In the genomic region with DNA sequence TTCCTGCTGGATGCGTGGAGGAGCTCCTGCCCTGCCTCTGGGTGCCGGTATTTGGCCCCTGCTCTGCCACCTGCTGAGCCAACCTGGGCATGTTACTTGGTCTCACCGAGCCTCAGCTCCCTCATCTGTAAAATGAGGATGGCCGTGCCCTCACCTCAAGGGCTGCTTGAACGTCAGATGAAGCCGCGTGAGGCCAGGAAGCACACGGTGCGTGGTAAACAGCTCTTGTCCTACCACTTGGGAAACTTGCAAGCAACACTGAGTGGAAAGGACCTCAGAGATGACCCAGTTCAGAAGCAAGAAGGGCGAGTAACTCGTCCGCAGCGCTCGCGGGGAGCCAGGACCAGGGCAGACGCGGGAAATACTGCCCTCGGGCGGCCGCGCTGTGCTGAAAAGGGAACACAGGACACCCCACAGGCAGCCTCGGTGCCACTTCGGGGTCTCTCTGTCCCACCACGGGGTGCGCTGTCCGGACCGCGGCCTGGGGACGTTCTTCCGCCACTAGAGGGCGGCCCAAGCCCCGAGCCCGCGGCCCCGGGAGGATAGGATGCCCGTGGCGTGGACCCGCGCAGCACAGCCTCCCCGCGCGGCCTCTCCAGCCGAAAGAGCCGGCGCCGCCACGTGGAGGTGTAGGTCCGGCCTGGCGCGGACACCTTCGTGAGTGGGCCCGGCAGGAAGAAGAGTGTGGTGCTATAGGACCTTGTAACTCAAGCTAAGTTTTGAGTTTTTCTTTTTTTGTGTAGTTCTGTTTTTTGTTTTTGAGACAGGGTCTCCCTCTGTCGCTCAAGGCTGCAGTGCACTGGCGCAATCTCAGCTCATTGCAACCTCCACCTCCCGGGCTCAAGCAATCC, we compare ENCODE assay signal across 8 cellular contexts.
A peak's percentile ranks its signal among the peaks of the same experiment; 100 is the strongest.
DNase-seq lines count a peak whose midpoint lies in the region; ATAC-seq and TF ChIP-seq lines count a peak whose summit lies in the region.

No MANE protein-coding gene starts in this region.

- H4K8ac ChIP-seq in trophoblast cell (ENCODE audit: low read depth, low read length): no peak overlapping the region

- TF ChIP-seq POLR2A in upper lobe of left lung (IDR thresholded peaks at IDR 0.05): no peak

- no peak overlapping the region for H4K91ac ChIP-seq in trophoblast cell (ENCODE audit: low read depth, low read length)

- H3K27me3 ChIP-seq in BLaER1 (no peaks in the 10 kb centered on the region), SJSA1 (replicated peaks) (no peaks in the 10 kb centered on the region), trophoblast cell (ENCODE audit: insufficient read depth, low read length) (no peaks in the 10 kb centered on the region), upper lobe of left lung (no peaks in the 10 kb centered on the region)

- no peak overlapping the region for H3K14ac ChIP-seq in trophoblast cell (ENCODE audit: low read length)

- TF ChIP-seq CTCF in upper lobe of left lung (IDR thresholded peaks at IDR 0.05): peak; percentile 84 to 96 (median 94)

- H2AK5ac ChIP-seq in trophoblast cell (ENCODE audit: low read length): no peak overlapping the region

- peak overlapping the region; percentile 3 for H2AFZ ChIP-seq in trophoblast cell (ENCODE audit: insufficient read depth, low read length, poor library complexity)

- H3K4me2 ChIP-seq in BLaER1 (peak overlapping the region; percentile 71), trophoblast cell (ENCODE audit: low read length) (peak overlapping the region; percentile 54)

- H3K4ac ChIP-seq in trophoblast cell (ENCODE audit: low read depth, low read length): no peak overlapping the region

- H3K9me3 ChIP-seq in BLaER1 (peaks cover 10% of the 10 kb centered on the region), SJSA1 (replicated peaks) (no peaks in the 10 kb centered on the region; the same call in 1 of the 2 replicates), trophoblast cell (ENCODE audit: insufficient read depth, low read depth, low read length) (peaks cover 5% of the 10 kb centered on the region), upper lobe of left lung (no peaks in the 10 kb centered on the region)

- TF ChIP-seq EP300 in upper lobe of left lung (IDR thresholded peaks at IDR 0.05): no peak

- no peak overlapping the region; the same call in 1 of the 2 replicates for H3K9ac ChIP-seq in BLaER1
- H3K9ac ChIP-seq in trophoblast cell (ENCODE audit: low read length): no peak overlapping the region

- H3K36me3 ChIP-seq in BLaER1: peaks cover 13% of the 10 kb centered on the region
- H3K36me3 ChIP-seq in SJSA1: no peaks in the 10 kb centered on the region
- no peaks in the 10 kb centered on the region for H3K36me3 ChIP-seq in trophoblast cell (ENCODE audit: control insufficient read depth in 1 of 2, insufficient read depth in 2 of 2, low read length in 2 of 2)
- peaks cover 0 to 3% (median 0%) of the 10 kb centered on the region in 4 donors for H3K36me3 ChIP-seq in upper lobe of left lung

- H3K79me1 ChIP-seq in trophoblast cell (ENCODE audit: low read length): no peaks in the 10 kb centered on the region

- H3K23ac ChIP-seq in trophoblast cell (ENCODE audit: low read length): no peak overlapping the region

- no peak overlapping the region for H2BK120ac ChIP-seq in trophoblast cell (ENCODE audit: insufficient read depth, low read length, poor library complexity)

- DNase-seq in SJSA1 (ENCODE audit: low read depth in 1 of 2, low spot score in 2 of 2) (peak; percentile 72 to 81), head of caudate nucleus (peak; percentile 45 to 86 (median 72)), trophoblast cell (peak; percentile 41 to 71), upper lobe of left lung (peak; percentile 86 to 94)
- DNase-seq in activated naive CD4-positive, alpha-beta T cell treated with Interleukin-2 at 50 U/mL for 16 hours: peak; percentile 72

- no peak overlapping the region for H4K12ac ChIP-seq in trophoblast cell (ENCODE audit: low read depth, low read length)

- no peak overlapping the region for H2BK12ac ChIP-seq in trophoblast cell (ENCODE audit: low read length)

- no peak overlapping the region for H2BK5ac ChIP-seq in trophoblast cell (ENCODE audit: low read depth, low read length, poor library complexity)

- H3K27ac ChIP-seq in BLaER1 (0 out of 2 replicates have a peak overlapping the region, but pooled peaks have one; percentile 11), SJSA1 (no peak overlapping the region), trophoblast cell (ENCODE audit: low read depth, low read length) (no peak overlapping the region), upper lobe of left lung (peak overlapping the region in 3 of 4 donors; percentile 3 to 64 (median 38))

- H3K79me2 ChIP-seq in trophoblast cell (ENCODE audit: control insufficient read depth, insufficient read depth, low read length, poor library complexity): no peaks in the 10 kb centered on the region

- H3K18ac ChIP-seq in trophoblast cell (ENCODE audit: low read length): no peak overlapping the region

- no CpG with 5 or more reads among the region's 55 CpGs for WGBS in trophoblast cell (ENCODE audit: extremely low coverage, insufficient coverage, insufficient read length)
- WGBS in upper lobe of left lung, 2 donors: 10 to 32% methylated on average over 13 to 55 of the region's 55 CpGs

- H3K4me3 ChIP-seq in BLaER1: peak overlapping the region; percentile 39
- H3K4me3 ChIP-seq in SJSA1: no peak overlapping the region
- no peak overlapping the region for H3K4me3 ChIP-seq in trophoblast cell (ENCODE audit: low read depth, low read length)
- H3K4me3 ChIP-seq in upper lobe of left lung: peak overlapping the region in 3 of 4 donors; percentile 5 to 32 (median 30)

- peak; percentile 90 for ATAC-seq in GM19372 (IDR thresholded peaks at IDR 0.05; ENCODE audit: low read depth, unreplicated experiment)
- ATAC-seq in HG03442 (IDR thresholded peaks at IDR 0.05; ENCODE audit: unreplicated experiment): peak; percentile 91
- ATAC-seq in upper lobe of left lung (ENCODE audit: low FRiP score in 2 of 2): peak; percentile 86 to 90

- H3K4me1 ChIP-seq in BLaER1: peaks cover 25% of the 10 kb centered on the region
- H3K4me1 ChIP-seq in SJSA1 (replicated peaks): peaks cover 9% of the 10 kb centered on the region
- H3K4me1 ChIP-seq in trophoblast cell (ENCODE audit: control insufficient read depth in 1 of 2, insufficient read depth in 2 of 2, low read length in 2 of 2): peaks cover 2 to 8% of the 10 kb centered on the region in 2 experiments
- peaks cover 9 to 13% (median 10%) of the 10 kb centered on the region in 4 donors for H3K4me1 ChIP-seq in upper lobe of left lung

- intact Hi-C loops in head of caudate nucleus (cut with DNase I): loop anchor here (10.0 kb wide), 1 partner anchor 92 kb away; the partner anchor contains the start of gene PRKAG2

- no peaks in the 10 kb centered on the region for H4K20me1 ChIP-seq in BLaER1

Comparison
In these comparisons a context has a peak if more than half of its experiments do, and no peak if none do; other contexts are left out.
1. H3K27ac ChIP-seq: peak in BLaER1 (single experiment) and upper lobe of left lung (3 of 4); none in SJSA1 (single experiment) and trophoblast cell (single experiment).
2. H3K4me3 ChIP-seq: peak in BLaER1 (single experiment) and upper lobe of left lung (3 of 4); none in SJSA1 (single experiment) and trophoblast cell (single experiment).
3. Peak in every context shown above with its lines, with median percentiles within 50 percentile points of each other: ATAC-seq and DNase-seq.